ENCODE assay signal across 12 cellular contexts in genomic region chr5:1330146-1330846, GRCh38. TPM values are rescaled to one million over a fixed set of nuclear protein-coding genes. Genes with fewer than 3 reads are reported as not detected.
A peak's percentile ranks its signal among the peaks of the same experiment; 100 is the strongest.
DNase-seq lines count a peak whose midpoint lies in the region; ATAC-seq and TF ChIP-seq lines count a peak whose summit lies in the region.
"Had no signal": no experiment of that assay in that cellular context is flagged by ENCODE, and none has a peak within 500 bp of the region (broad histone marks: within the 10 kb centered on the region; RNA-seq: fewer than 3 reads in every experiment).

No MANE protein-coding gene starts in this region.

- H3K4me3 ChIP-seq in lung = no peak overlapping the region
- H3K4me3 ChIP-seq in suprapubic skin = no peak overlapping the region
- H3K4me3 ChIP-seq in BE2C (ENCODE audit: low read depth, low read length) = no peak overlapping the region

- peak; percentile 76 for ATAC-seq in lung (ENCODE audit: insufficient read depth, low FRiP score)
- ATAC-seq: activated CD8-positive, alpha-beta T cell treated with anti-CD3 and anti-CD28 coated beads for 36 hours had no signal

- no peak for DNase-seq in activated T-cell treated with anti-CD3 and anti-CD28 coated beads, Interleukin-2, amount 50 U/mL, for 24 hours
- DNase-seq in activated T-cell treated with anti-CD3 and anti-CD28 coated beads for 4 hours (no peak), epidermal melanocyte (ENCODE audit: insufficient read length, low spot score) (peak; percentile 75), lung (ENCODE audit: low spot score) (peak; percentile 70), suprapubic skin (ENCODE audit: low spot score in 2 of 2) (peak; percentile 79 to 83), NCI-H524 (lab: John Stamatoyannopoulos, UW) (no peak), SK-N-DZ (ENCODE audit: low spot score) (no peak), BE2C (no peak)
- DNase-seq: activated CD8-positive, alpha-beta T cell treated with anti-CD3 and anti-CD28 coated beads for 36 hours; T-helper 9 cell had no signal

- H3K27me3 ChIP-seq in lung (ENCODE audit: control insufficient read depth, insufficient read depth) (no peaks in the 10 kb centered on the region), suprapubic skin (no peaks in the 10 kb centered on the region), BE2C (no peaks in the 10 kb centered on the region)

- TF ChIP-seq CTCF in lung (IDR thresholded peaks at IDR 0.05; ENCODE audit: control extremely low read depth, extremely low read depth) = no peak
- no peak for TF ChIP-seq CTCF in suprapubic skin (IDR thresholded peaks at IDR 0.05)
- no peak for TF ChIP-seq CTCF in BE2C (IDR thresholded peaks at IDR 0.05; ENCODE audit: low read depth, low read length)

- TF ChIP-seq POLR2A in suprapubic skin (IDR thresholded peaks at IDR 0.05) = no peak

- peaks cover 12% of the 10 kb centered on the region for H3K4me1 Mint-ChIP-seq in activated T-cell treated with anti-CD3 and anti-CD28 coated beads, Interleukin-2, amount 50 U/mL, for 24 hours (ENCODE audit: low read depth)

- H3K4me1 ChIP-seq in lung (ENCODE audit: control insufficient read depth in 2 of 2, insufficient read depth in 2 of 2, low read length in 2 of 2) = peaks cover 0 to 7% of the 10 kb centered on the region in 2 donors
- peaks cover 51% of the 10 kb centered on the region for H3K4me1 ChIP-seq in suprapubic skin
- no peaks in the 10 kb centered on the region for H3K4me1 ChIP-seq in BE2C

- peak overlapping the region in 1 of 2 donors; percentile 64 for H3K27ac ChIP-seq in lung (ENCODE audit: low read depth in 1 of 2, low read length in 1 of 2)
- H3K27ac ChIP-seq in suprapubic skin = peak overlapping the region; percentile 84

- H3K9me3 Mint-ChIP-seq in activated T-cell treated with anti-CD3 and anti-CD28 coated beads, Interleukin-2, amount 50 U/mL, for 24 hours = no peaks in the 10 kb centered on the region
- H3K9me3 Mint-ChIP-seq: activated CD8-positive, alpha-beta T cell treated with anti-CD3 and anti-CD28 coated beads for 36 hours had no signal

- H3K36me3 ChIP-seq in lung (ENCODE audit: control insufficient read depth in 2 of 2, insufficient read depth in 2 of 2, low read length in 2 of 2) = peaks cover 23 to 55% of the 10 kb centered on the region in 2 donors
- H3K36me3 ChIP-seq in suprapubic skin = peaks cover 51% of the 10 kb centered on the region
- H3K36me3 ChIP-seq in BE2C = peaks cover 46% of the 10 kb centered on the region

- H3K27ac Mint-ChIP-seq in activated T-cell treated with anti-CD3 and anti-CD28 coated beads, Interleukin-2, amount 50 U/mL, for 24 hours = peak overlapping the region; percentile 57
- H3K27ac Mint-ChIP-seq: activated CD8-positive, alpha-beta T cell treated with anti-CD3 and anti-CD28 coated beads for 36 hours; activated naive CD8-positive, alpha-beta T cell had no signal

- H3K9me3 ChIP-seq in lung (ENCODE audit: control insufficient read depth in 2 of 2, insufficient read depth in 1 of 2, low read length in 1 of 2) = peaks cover 0 to 2% of the 10 kb centered on the region in 2 donors
- H3K9me3 ChIP-seq in suprapubic skin = no peaks in the 10 kb centered on the region
- H3K9me3 ChIP-seq in BE2C = no peaks in the 10 kb centered on the region

- no peak overlapping the region for H3K4me3 Mint-ChIP-seq in activated T-cell treated with anti-CD3 and anti-CD28 coated beads, Interleukin-2, amount 50 U/mL, for 24 hours
- H3K4me3 Mint-ChIP-seq: activated CD8-positive, alpha-beta T cell treated with anti-CD3 and anti-CD28 coated beads for 36 hours; activated naive CD8-positive, alpha-beta T cell had no signal

- no peaks in the 10 kb centered on the region for H3K27me3 Mint-ChIP-seq in activated T-cell treated with anti-CD3 and anti-CD28 coated beads, Interleukin-2, amount 50 U/mL, for 24 hours
- H3K27me3 Mint-ChIP-seq: activated CD8-positive, alpha-beta T cell treated with anti-CD3 and anti-CD28 coated beads for 36 hours; activated naive CD8-positive, alpha-beta T cell had no signal

- H3K36me3 Mint-ChIP-seq in activated T-cell treated with anti-CD3 and anti-CD28 coated beads, Interleukin-2, amount 50 U/mL, for 24 hours (ENCODE audit: low read depth) = peaks cover 78% of the 10 kb centered on the region

- TF ChIP-seq EP300 in suprapubic skin (IDR thresholded peaks at IDR 0.05) = no peak

- whole genome bisulfite sequencing in lung, 2 donors = 86 to 92% methylated on average over 23 of the region's 23 CpGs
- 78% methylated on average over 17 of the region's 23 CpGs for WGBS in suprapubic skin

RNA-seq across cellular contexts. Expression of gene CLPTM1L, which starts 14.6 kb away (rescaled TPM):
- total RNA-seq in lung (100 to 1,000 TPM; 142 to 153 TPM), suprapubic skin (100 to 1,000 TPM in 1 of 4 donors, 10 to 100 TPM in 3; 62.6 to 132 (median 93.5) TPM)
- 100 to 1,000 TPM in 1 of 2 donors, 10 to 100 TPM in 1; 79.0 to 147 TPM for polyA plus RNA-seq in lung
- 126 and 142 TPM in 2 replicates for polyA plus RNA-seq in SK-N-DZ (2014; cell fraction: cytosol; rRNA removed)
- polyA plus RNA-seq in SK-N-DZ (2014; cell fraction: nucleus; rRNA removed) = 114 and 118 TPM in 2 replicates
- polyA plus RNA-seq in BE2C (2012; ENCODE audit: insufficient read depth, insufficient read length, low read depth) = 240 TPM

RNA-seq across cellular contexts. Expression of gene TERT, which starts 35.4 kb away (rescaled TPM):
- total RNA-seq in lung (not detected), suprapubic skin (not detected)
- polyA plus RNA-seq in lung = under 1 TPM in 1 of 2 donors, not detected in 1; 0.02 TPM
- polyA plus RNA-seq in SK-N-DZ (2014; cell fraction: cytosol; rRNA removed) = 8.3 and 11.5 TPM in 2 replicates
- 6.7 and 8.1 TPM in 2 replicates for polyA plus RNA-seq in SK-N-DZ (2014; cell fraction: nucleus; rRNA removed)
- polyA plus RNA-seq in BE2C (2012; ENCODE audit: insufficient read depth, insufficient read length, low read depth) = not detected
- total RNA-seq: dermis microvascular lymphatic vessel endothelial cell had no signal

Comparison
In these comparisons a context has a peak if more than half of its experiments do, and no peak if none do; other contexts are left out.
1. DNase-seq: peak in epidermal melanocyte (single experiment), lung (single experiment) and suprapubic skin (2 of 2); none in activated T-cell treated with anti-CD3 and anti-CD28 coated beads, Interleukin-2, amount 50 U/mL, for 24 hours (single experiment), activated T-cell treated with anti-CD3 and anti-CD28 coated beads for 4 hours (single experiment), NCI-H524 (0 of 2), SK-N-DZ (single experiment) and BE2C (single experiment).